17 cellular contexts compared by ENCODE assay signal in the genomic region with DNA sequence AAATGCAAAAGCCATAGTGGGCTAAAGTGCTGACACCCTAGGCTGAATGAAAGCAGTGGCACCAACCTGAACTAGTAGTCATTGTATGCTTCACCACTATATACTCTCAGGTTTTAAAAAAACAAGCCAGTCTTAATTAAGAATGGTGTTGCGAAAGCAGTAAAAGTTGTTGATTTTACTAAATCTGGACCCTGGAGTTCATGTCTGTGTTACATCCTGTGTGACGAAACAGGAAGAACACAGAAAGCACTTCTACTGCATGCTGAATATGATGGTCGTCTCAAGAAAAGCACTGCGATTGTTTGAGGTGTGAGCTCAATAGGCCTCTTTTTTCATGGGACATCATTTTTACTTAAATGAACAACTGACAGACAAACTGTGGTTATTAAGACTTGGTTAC. TPM values are rescaled to one million over a fixed set of nuclear protein-coding genes. Genes with fewer than 3 reads are reported as not detected.
DNase-seq lines count a peak whose midpoint lies in the region; ATAC-seq and TF ChIP-seq lines count a peak whose summit lies in the region.
"Had no signal": no experiment of that assay in that cellular context is flagged by ENCODE, and none has a peak within 500 bp of the region (broad histone marks: within the 10 kb centered on the region; RNA-seq: fewer than 3 reads in every experiment).

No MANE protein-coding gene starts in this region.

- DNase-seq in activated CD8-positive, alpha-beta memory T cell treated with anti-CD3 and anti-CD28 coated beads, Interleukin-2, amount 10 ng/mL, durations not matched to agents 7 days and 5 days = no peak
- DNase-seq in activated CD8-positive, alpha-beta memory T cell treated with anti-CD3 and anti-CD28 coated beads for 24 hours = no peak
- DNase-seq in T-cell = peak in 17 of 34 experiments; percentile 0 to 41 (median 14)
- DNase-seq in epithelial cell of esophagus (ENCODE audit: low read depth) = peak; percentile 27
- peak; percentile 82 for DNase-seq in renal cortical epithelial cell (ENCODE audit: low read depth)
- no peak for DNase-seq in adrenal gland
- no peak for DNase-seq in SW480 (ENCODE audit: low spot score)
- DNase-seq in cardiac septum (ENCODE audit: low spot score) = no peak
- DNase-seq: GDM1, NCI-H1092 treated with DMSO at 0.1 percent for 48 hours, NCI-H524 treated with DMSO at 0.1 percent for 48 hours, posterior cingulate gyrus, testis had no signal

- intact Hi-C loops in adrenal gland (cut with DNase I) = no loop called here
- intact Hi-C loops in cardiac septum (cut with DNase I) = no loop called here

- no peaks in the 10 kb centered on the region for H3K4me1 ChIP-seq in adrenal gland (replicated peaks in 1 of 2)
- H3K4me1 ChIP-seq: testis had no signal

- TF ChIP-seq POLR2A in adrenal gland (IDR thresholded peaks at IDR 0.05) = no peak

- 50 to 76% (median 60%) methylated on average over 1 to 4 of the region's 4 CpGs for WGBS in adrenal gland, 4 donors

- CTCF ChIA-PET in activated CD8-positive, alpha-beta memory T cell treated with anti-CD3 and anti-CD28 coated beads, Interleukin-2, amount 10 ng/mL, durations not matched to agents 7 days and 5 days (lab: Charles Lee) = no interaction called here
- CTCF ChIA-PET in T-cell (lab: Charles Lee) = no interaction called here

- peak overlapping the region; percentile 73 for H3K27ac Mint-ChIP-seq in activated CD8-positive, alpha-beta memory T cell treated with anti-CD3 and anti-CD28 coated beads, Interleukin-2, amount 10 ng/mL, durations not matched to agents 7 days and 5 days
- peak overlapping the region; percentile 88 to 92 for H3K27ac Mint-ChIP-seq in T-cell

- ATAC-seq in activated CD8-positive, alpha-beta memory T cell treated with anti-CD3 and anti-CD28 coated beads, Interleukin-2, amount 10 ng/mL, durations not matched to agents 7 days and 5 days = peak; percentile 47
- ATAC-seq in T-cell (replicated peaks in 1 of 4) = peak; percentile 89 to 97 (median 94)

- H3K4me3 ChIP-seq in epithelial cell of esophagus (ENCODE audit: low read length) (no peak overlapping the region), adrenal gland (no peak overlapping the region)
- H3K4me3 ChIP-seq: cardiac muscle cell, testis had no signal

- H3K9me3 ChIP-seq in adrenal gland (replicated peaks in 1 of 3) = no peaks in the 10 kb centered on the region
- H3K9me3 ChIP-seq: testis had no signal

- H3K36me3 Mint-ChIP-seq in activated CD8-positive, alpha-beta memory T cell treated with anti-CD3 and anti-CD28 coated beads, Interleukin-2, amount 10 ng/mL, durations not matched to agents 7 days and 5 days = peaks cover 36% of the 10 kb centered on the region
- H3K36me3 Mint-ChIP-seq in T-cell = no peaks in the 10 kb centered on the region

- no peak for TF ChIP-seq CTCF in epithelial cell of esophagus (IDR thresholded peaks at IDR 0.05; ENCODE audit: insufficient read depth, low read depth, low read length, missing control alignments)
- no peak for TF ChIP-seq CTCF in adrenal gland (IDR thresholded peaks at IDR 0.05)

- peaks cover 6% of the 10 kb centered on the region for H3K4me1 Mint-ChIP-seq in activated CD8-positive, alpha-beta memory T cell treated with anti-CD3 and anti-CD28 coated beads, Interleukin-2, amount 10 ng/mL, durations not matched to agents 7 days and 5 days
- peaks cover 10 to 16% (median 14%) of the 10 kb centered on the region in 3 donors for H3K4me1 Mint-ChIP-seq in T-cell

- peaks cover 7% of the 10 kb centered on the region for H3K27me3 ChIP-seq in adrenal gland
- H3K27me3 ChIP-seq: cardiac muscle cell, testis had no signal

- H3K36me3 ChIP-seq in adrenal gland (replicated peaks in 1 of 2) = no peaks in the 10 kb centered on the region
- H3K36me3 ChIP-seq: cardiac muscle cell had no signal

- H3K9me3 Mint-ChIP-seq in activated CD8-positive, alpha-beta memory T cell treated with anti-CD3 and anti-CD28 coated beads, Interleukin-2, amount 10 ng/mL, durations not matched to agents 7 days and 5 days (ENCODE audit: low read depth) = no peaks in the 10 kb centered on the region
- no peaks in the 10 kb centered on the region for H3K9me3 Mint-ChIP-seq in T-cell

- POLR2A ChIA-PET in T-cell (lab: Charles Lee) = interaction anchor here in 1 of 2 donors (1.2 kb wide), 1 partner anchor 37 kb away, joined by 3 read pairs; no protein-coding TSS in a partner anchor

- H3K27ac ChIP-seq in adrenal gland = peak overlapping the region in 1 of 5 donors; percentile 3
- H3K27ac ChIP-seq: cardiac muscle cell, HL-60, testis had no signal

- H3K4me3 Mint-ChIP-seq in activated CD8-positive, alpha-beta memory T cell treated with anti-CD3 and anti-CD28 coated beads, Interleukin-2, amount 10 ng/mL, durations not matched to agents 7 days and 5 days = no peak overlapping the region
- peak overlapping the region in 2 of 3 donors; percentile 26 to 45 for H3K4me3 Mint-ChIP-seq in T-cell

- no peaks in the 10 kb centered on the region for H3K27me3 Mint-ChIP-seq in activated CD8-positive, alpha-beta memory T cell treated with anti-CD3 and anti-CD28 coated beads, Interleukin-2, amount 10 ng/mL, durations not matched to agents 7 days and 5 days
- H3K27me3 Mint-ChIP-seq in T-cell = peaks cover 0 to 4% of the 10 kb centered on the region in 2 donors

RNA-seq across cellular contexts. Expression of gene GDPD2, which starts 24.2 kb away (rescaled TPM):
- under 1 TPM in 1 of 2 experiments, not detected in 1; 0.26 TPM for total RNA-seq in activated CD8-positive, alpha-beta memory T cell treated with anti-CD3 and anti-CD28 coated beads, Interleukin-2, amount 10 ng/mL, durations not matched to agents 7 days and 5 days
- not detected for total RNA-seq in T-cell
- total RNA-seq in renal cortical epithelial cell = 0.05 TPM in 1 of 2 replicates, not detected in the other
- total RNA-seq in adrenal gland = not detected
- polyA plus RNA-seq in adrenal gland = under 1 TPM in 1 of 3 donors, not detected in 2; 0.05 TPM
- total RNA-seq in cardiac septum = not detected
- total RNA-seq: cardiac muscle cell, liver, SK-MEL-5, testis had no signal
- polyA plus RNA-seq: cardiac muscle cell, liver had no signal

RNA-seq across cellular contexts. Expression of gene DLG3, which starts 45.7 kb away (rescaled TPM):
- 10 to 100 TPM; 39.6 to 48.8 TPM for total RNA-seq in activated CD8-positive, alpha-beta memory T cell treated with anti-CD3 and anti-CD28 coated beads, Interleukin-2, amount 10 ng/mL, durations not matched to agents 7 days and 5 days
- 10 to 100 TPM in 3 of 5 donors, 1 to 10 TPM in 2; 6.2 to 14.1 (median 10.3) TPM for total RNA-seq in T-cell
- total RNA-seq in renal cortical epithelial cell = 33.5 and 34.2 TPM in 2 replicates
- total RNA-seq in adrenal gland = 10 to 100 TPM in 4 of 8 donors, 1 to 10 TPM in 4; 6.0 to 33.7 (median 9.7) TPM
- 1 to 10 TPM; 5.5 to 8.8 (median 5.6) TPM for polyA plus RNA-seq in adrenal gland
- total RNA-seq in cardiac septum = 10.9 TPM

Comparison
In these comparisons a context has a peak if more than half of its experiments do, and no peak if none do; other contexts are left out.
1. DNase-seq: peak in epithelial cell of esophagus (single experiment) and renal cortical epithelial cell (single experiment); none in activated CD8-positive, alpha-beta memory T cell treated with anti-CD3 and anti-CD28 coated beads, Interleukin-2, amount 10 ng/mL, durations not matched to agents 7 days and 5 days (single experiment), activated CD8-positive, alpha-beta memory T cell treated with anti-CD3 and anti-CD28 coated beads for 24 hours (single experiment), adrenal gland (0 of 7), SW480 (single experiment) and cardiac septum (single experiment).